In genomic region chr11:67631427-67631826, GRCh38 we compare ENCODE assay signal across 13 cellular contexts. TPM values are rescaled to one million over a fixed set of nuclear protein-coding genes. Genes with fewer than 3 reads are reported as not detected.
DNase-seq lines count a peak whose midpoint lies in the region; ATAC-seq and TF ChIP-seq lines count a peak whose summit lies in the region.
"Had no signal": no experiment of that assay in that cellular context is flagged by ENCODE, and none has a peak within 500 bp of the region (broad histone marks: within the 10 kb centered on the region; RNA-seq: fewer than 3 reads in every experiment).

No MANE protein-coding gene starts in this region.

- H3K27ac ChIP-seq in mucosa of rectum (ENCODE audit: low read depth in 2 of 2, low read length in 2 of 2) = peak overlapping the region; percentile 96 to 98
- H3K27ac ChIP-seq in A673 (ENCODE audit: low read depth, low read length, poor library complexity, severe bottlenecking) = no peak overlapping the region

- no peak overlapping the region for H3K27ac Mint-ChIP-seq in activated naive CD8-positive, alpha-beta T cell
- no peak overlapping the region for H3K27ac Mint-ChIP-seq in activated naive CD8-positive, alpha-beta T cell treated with anti-CD3 and anti-CD28 coated beads for 36 hours
- peak overlapping the region; percentile 89 for H3K27ac Mint-ChIP-seq in type B pancreatic cell

- no peak for ATAC-seq in HG03342 (IDR thresholded peaks at IDR 0.05; ENCODE audit: unreplicated experiment)

- H3K27me3 ChIP-seq in adipocyte (replicated peaks; ENCODE audit: control insufficient read depth, insufficient read depth, low read length) (peaks cover 15% of the 10 kb centered on the region), mucosa of rectum (ENCODE audit: control insufficient read depth in 2 of 2, insufficient read depth in 2 of 2, low read length in 2 of 2) (no peaks in the 10 kb centered on the region), A673 (replicated peaks; ENCODE audit: insufficient read depth, low read depth, low read length, poor library complexity) (no peaks in the 10 kb centered on the region)
- H3K27me3 ChIP-seq: uterus had no signal

- intact Hi-C loops in A673 (cut with micrococcal nuclease; ENCODE audit: unreplicated experiment) = loop anchor here (5.0 kb wide), 1 partner anchor 171 kb away; no protein-coding TSS in a partner anchor

- H3K4me1 ChIP-seq in adipocyte (ENCODE audit: control insufficient read depth, insufficient read depth, low read length) = peaks cover 9% of the 10 kb centered on the region
- H3K4me1 ChIP-seq in mucosa of rectum (ENCODE audit: control insufficient read depth in 2 of 2, insufficient read depth in 2 of 2, low read length in 2 of 2) = peaks cover 35 to 58% of the 10 kb centered on the region in 2 donors
- peaks cover 11% of the 10 kb centered on the region for H3K4me1 ChIP-seq in A673 (ENCODE audit: insufficient read depth, low read length, poor library complexity, severe bottlenecking)

- H3K36me3 ChIP-seq in adipocyte (ENCODE audit: control insufficient read depth, insufficient read depth, low read length, severe bottlenecking) (no peaks in the 10 kb centered on the region), mucosa of rectum (ENCODE audit: control insufficient read depth in 2 of 2, insufficient read depth in 2 of 2, low read length in 2 of 2) (no peaks in the 10 kb centered on the region), A673 (ENCODE audit: insufficient read depth, low read length, poor library complexity, severe bottlenecking) (no peaks in the 10 kb centered on the region)
- H3K36me3 ChIP-seq: uterus had no signal

- no peak for DNase-seq in activated naive CD8-positive, alpha-beta T cell treated with anti-CD3 and anti-CD28 coated beads for 36 hours
- DNase-seq in adipocyte (ENCODE audit: low read depth) (no peak), type B pancreatic cell (ENCODE audit: extremely low spot score, unreplicated experiment) (no peak), CD1c-positive myeloid dendritic cell (ENCODE audit: extremely low spot score) (no peak), A673 (ENCODE audit: low spot score) (no peak)
- DNase-seq: AML-193 had no signal

- H3K9ac ChIP-seq in adipocyte (ENCODE audit: low read length) = peak overlapping the region; percentile 85
- H3K9ac ChIP-seq in mucosa of rectum (ENCODE audit: low read depth in 1 of 2, low read length in 2 of 2) = peak overlapping the region in 1 of 2 donors; percentile 94

- POLR2A ChIA-PET in A673 (lab: Charles Lee; ENCODE audit: low non-redundant PET) = no interaction called here

- CTCF ChIA-PET in A673 (lab: Charles Lee) = no interaction called here

- no peaks in the 10 kb centered on the region for H3K9me3 ChIP-seq in adipocyte (ENCODE audit: control insufficient read depth, low read length)
- H3K9me3 ChIP-seq in mucosa of rectum (ENCODE audit: control insufficient read depth in 2 of 2, low read length in 2 of 2) = no peaks in the 10 kb centered on the region
- no peaks in the 10 kb centered on the region for H3K9me3 ChIP-seq in A673 (ENCODE audit: low read depth, low read length, poor library complexity, severe bottlenecking)
- H3K9me3 ChIP-seq: uterus had no signal

- no peak for TF ChIP-seq CTCF in type B pancreatic cell (conservative IDR thresholded peaks at IDR 0.05)
- no peak for TF ChIP-seq CTCF in A673 (conservative IDR thresholded peaks at IDR 0.05; ENCODE audit: low read depth, low read length)

- H3K27me3 Mint-ChIP-seq in activated naive CD8-positive, alpha-beta T cell = no peaks in the 10 kb centered on the region
- H3K27me3 Mint-ChIP-seq in activated naive CD8-positive, alpha-beta T cell treated with anti-CD3 and anti-CD28 coated beads for 36 hours = no peaks in the 10 kb centered on the region
- no peaks in the 10 kb centered on the region for H3K27me3 Mint-ChIP-seq in type B pancreatic cell
- H3K27me3 Mint-ChIP-seq: IgD-negative memory B cell had no signal

- no peaks in the 10 kb centered on the region for H3K9me3 Mint-ChIP-seq in activated naive CD8-positive, alpha-beta T cell (ENCODE audit: low read depth)
- H3K9me3 Mint-ChIP-seq in activated naive CD8-positive, alpha-beta T cell treated with anti-CD3 and anti-CD28 coated beads for 36 hours = no peaks in the 10 kb centered on the region
- no peaks in the 10 kb centered on the region for H3K9me3 Mint-ChIP-seq in type B pancreatic cell
- H3K9me3 Mint-ChIP-seq: IgD-negative memory B cell had no signal

- H3K36me3 Mint-ChIP-seq in activated naive CD8-positive, alpha-beta T cell = no peaks in the 10 kb centered on the region
- H3K36me3 Mint-ChIP-seq in activated naive CD8-positive, alpha-beta T cell treated with anti-CD3 and anti-CD28 coated beads for 36 hours = peaks cover 2% of the 10 kb centered on the region
- no peaks in the 10 kb centered on the region for H3K36me3 Mint-ChIP-seq in type B pancreatic cell

- BruUV-seq in A673 (replicated peaks; lab: Mats Ljungman, UMichigan) = no TSS peak

- peak overlapping the region; percentile 90 for H3K4me3 Mint-ChIP-seq in activated naive CD8-positive, alpha-beta T cell
- H3K4me3 Mint-ChIP-seq in activated naive CD8-positive, alpha-beta T cell treated with anti-CD3 and anti-CD28 coated beads for 36 hours = no peak overlapping the region
- H3K4me3 Mint-ChIP-seq in type B pancreatic cell = peak overlapping the region; percentile 89

- H3K4me3 ChIP-seq in adipocyte (ENCODE audit: low read length) (no peak overlapping the region), mucosa of rectum (ENCODE audit: low read length in 2 of 2) (peak overlapping the region in 1 of 2 donors; percentile 87), A673 (ENCODE audit: low read depth, low read length, poor library complexity, severe bottlenecking) (no peak overlapping the region)

- H3K4me1 Mint-ChIP-seq in activated naive CD8-positive, alpha-beta T cell (ENCODE audit: low read depth) = peaks cover 5% of the 10 kb centered on the region
- peaks cover 6% of the 10 kb centered on the region for H3K4me1 Mint-ChIP-seq in activated naive CD8-positive, alpha-beta T cell treated with anti-CD3 and anti-CD28 coated beads for 36 hours
- H3K4me1 Mint-ChIP-seq in type B pancreatic cell (ENCODE audit: unreplicated experiment) = no peaks in the 10 kb centered on the region

RNA-seq across cellular contexts. Expression of gene NUDT8, which starts 1.7 kb away (rescaled TPM):
- total RNA-seq in activated naive CD8-positive, alpha-beta T cell treated with anti-CD3 and anti-CD28 coated beads for 36 hours = 10 to 100 TPM; 30.2 to 31.0 TPM
- total RNA-seq in type B pancreatic cell (ENCODE audit: low replicate concordance) = 10.3 and 16.0 TPM in 2 replicates
- total RNA-seq in A673 (2021) = 3.4 and 4.7 TPM in 2 replicates

RNA-seq across cellular contexts. Expression of gene TBX10, which starts 8.1 kb away (rescaled TPM):
- not detected for total RNA-seq in activated naive CD8-positive, alpha-beta T cell treated with anti-CD3 and anti-CD28 coated beads for 36 hours
- not detected in 2 replicates for total RNA-seq in type B pancreatic cell (ENCODE audit: low replicate concordance)
- total RNA-seq in A673 (2021) = not detected in 2 replicates
- total RNA-seq: frontal cortex, SK-MEL-5, uterus had no signal

RNA-seq across cellular contexts. Expression of gene ACY3, which starts 19.1 kb away (rescaled TPM):
- under 1 TPM; 0.27 to 0.70 TPM for total RNA-seq in activated naive CD8-positive, alpha-beta T cell treated with anti-CD3 and anti-CD28 coated beads for 36 hours
- total RNA-seq in type B pancreatic cell (ENCODE audit: low replicate concordance) (2.2 and 5.8 TPM in 2 replicates), A673 (2021) (not detected in 2 replicates)
- total RNA-seq: frontal cortex, SK-MEL-5, uterus had no signal

RNA-seq across cellular contexts. Expression of gene NDUFV1, which starts 24.7 kb away (rescaled TPM):
- 100 to 1,000 TPM; 317 to 321 TPM for total RNA-seq in activated naive CD8-positive, alpha-beta T cell treated with anti-CD3 and anti-CD28 coated beads for 36 hours
- total RNA-seq in type B pancreatic cell (ENCODE audit: low replicate concordance) (220 and 226 TPM in 2 replicates), A673 (2021) (250 and 275 TPM in 2 replicates)

RNA-seq across cellular contexts. Expression of gene ALDH3B2, which starts 43.0 kb away (rescaled TPM):
- total RNA-seq in activated naive CD8-positive, alpha-beta T cell treated with anti-CD3 and anti-CD28 coated beads for 36 hours = not detected
- total RNA-seq in type B pancreatic cell (ENCODE audit: low replicate concordance) (4.8 and 9.4 TPM in 2 replicates), A673 (2021) (not detected in 2 replicates)
- total RNA-seq: frontal cortex had no signal
